In the genomic region with DNA sequence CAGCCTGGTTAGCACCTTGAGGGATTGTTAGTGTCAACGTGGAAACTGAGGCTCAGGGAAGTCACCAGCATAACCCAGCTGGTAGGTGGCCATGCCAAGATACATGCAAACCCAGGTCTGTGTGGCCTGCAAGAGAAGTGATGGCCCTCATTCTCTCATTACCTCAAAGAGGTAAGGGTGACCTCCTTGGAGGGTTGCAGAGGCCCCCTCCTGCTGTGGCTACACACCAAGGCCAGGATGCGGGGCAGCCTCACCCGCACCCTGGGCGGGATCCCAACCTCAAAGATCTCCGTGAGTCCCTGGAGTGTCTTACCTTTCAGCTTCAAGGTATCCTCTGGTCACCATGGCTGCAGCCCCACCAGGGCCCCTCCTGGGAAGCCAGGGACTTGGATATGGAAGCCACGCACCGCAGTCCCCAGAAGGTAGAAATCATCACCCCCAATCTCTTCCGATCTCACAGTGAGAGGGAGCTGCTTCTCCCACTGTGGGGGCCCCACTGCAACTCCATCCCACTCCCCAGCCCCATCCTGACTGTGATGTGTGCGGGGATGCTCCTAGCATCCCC, we compare ENCODE assay signal across 19 cellular contexts.
"Had no signal": no experiment of that assay in that cellular context is flagged by ENCODE, and none has a peak within 500 bp of the region (broad histone marks: within the 10 kb centered on the region; RNA-seq: fewer than 3 reads in every experiment).

No MANE protein-coding gene starts in this region.

- H3K4me3 Mint-ChIP-seq: activated CD4-positive, alpha-beta T cell treated with anti-CD3 and anti-CD28 coated beads for 36 hours had no signal

- H3K4me1 Mint-ChIP-seq: activated CD4-positive, alpha-beta T cell treated with anti-CD3 and anti-CD28 coated beads for 36 hours had no signal

- H3K4me1 ChIP-seq: SJCRH30 had no signal

- H3K4me3 ChIP-seq: adrenal gland, psoas muscle, SJCRH30, tibial nerve had no signal

- ATAC-seq: activated CD4-positive, alpha-beta T cell treated with anti-CD3 and anti-CD28 coated beads for 36 hours; psoas muscle; right cardiac atrium; stimulated activated naive CD8-positive, alpha-beta T cell treated with anti-CD3 and anti-CD28 coated beads, Interleukin-15, Interleukin-2, amounts not matched to agents 100 U/mL and 50 U/mL, for 24 hours had no signal

- H3K9me3 ChIP-seq: adrenal gland, psoas muscle, SJCRH30, tibial nerve had no signal

- DNase-seq: activated CD4-positive, alpha-beta T cell treated with anti-CD3 and anti-CD28 coated beads for 36 hours; activated CD4-positive, alpha-beta T cell treated with anti-CD3 and anti-CD28 coated beads, Interleukin-2, amount 50 U/mL, for 48 hours; activated naive CD4-positive, alpha-beta T cell treated with anti-CD3 and anti-CD28 coated beads, Interleukin-2, amount 50 U/mL, for 16 hours; activated T-cell treated with anti-CD3 and anti-CD28 coated beads for 4 hours; erythroblast; foreskin melanocyte; glutamatergic neuron; hippocampal formation; mammary epithelial cell; midbrain; psoas muscle; SJCRH30; stimulated activated naive CD8-positive, alpha-beta T cell treated with anti-CD3 and anti-CD28 coated beads, Interleukin-15, Interleukin-2, amounts not matched to agents 100 U/mL and 50 U/mL, for 24 hours; substantia nigra; T-helper 2 cell; WERI-Rb-1 had no signal

- H3K36me3 ChIP-seq: adrenal gland, SJCRH30, WERI-Rb-1 had no signal

- H3K27ac Mint-ChIP-seq: activated CD4-positive, alpha-beta T cell treated with anti-CD3 and anti-CD28 coated beads for 36 hours had no signal

- H3K27me3 Mint-ChIP-seq: activated CD4-positive, alpha-beta T cell treated with anti-CD3 and anti-CD28 coated beads for 36 hours had no signal

- H3K27ac ChIP-seq: adrenal gland, psoas muscle, SJCRH30, tibial nerve, WERI-Rb-1 had no signal

- H3K27me3 ChIP-seq: adrenal gland, tibial nerve had no signal
